In genomic region chr6:692356-692851, GRCh38 we compare ENCODE assay signal across 8 cellular contexts. TPM values are rescaled to one million over a fixed set of nuclear protein-coding genes. Genes with fewer than 3 reads are reported as not detected.
A peak's percentile ranks its signal among the peaks of the same experiment; 100 is the strongest.
DNase-seq lines count a peak whose midpoint lies in the region; ATAC-seq and TF ChIP-seq lines count a peak whose summit lies in the region.

No MANE protein-coding gene starts in this region.

- TF ChIP-seq POLR2A in NB4 (IDR thresholded peaks at IDR 0.05; ENCODE audit: extremely low read depth, insufficient read length): no peak

- H3K27ac Mint-ChIP-seq in central memory CD8-positive, alpha-beta T cell (ENCODE audit: low read depth): peak overlapping the region; percentile 85

- H3K4me3 ChIP-seq in NB4 (ENCODE audit: low read depth, low read length): peak overlapping the region; percentile 87
- H3K4me3 ChIP-seq in liver (ENCODE audit: low read depth in 1 of 3, low read length in 3 of 3): peak overlapping the region; percentile 93 to 96 (median 93)

- H3K36me3 ChIP-seq in liver (ENCODE audit: control insufficient read depth in 4 of 4, insufficient read depth in 3 of 4, low read depth in 1 of 4, low read length in 3 of 4): no peaks in the 10 kb centered on the region

- peaks cover 1% of the 10 kb centered on the region for H3K36me3 Mint-ChIP-seq in central memory CD8-positive, alpha-beta T cell (ENCODE audit: insufficient read depth)

- no peaks in the 10 kb centered on the region for H3K27me3 ChIP-seq in liver (ENCODE audit: control insufficient read depth in 4 of 4, insufficient read depth in 4 of 4, low read length in 3 of 4)

- no peak for TF ChIP-seq RAD21 in liver (IDR thresholded peaks at IDR 0.05)

- peak overlapping the region; percentile 90 for H3K4me3 Mint-ChIP-seq in central memory CD8-positive, alpha-beta T cell

- H3K9me3 ChIP-seq in liver (ENCODE audit: control insufficient read depth in 4 of 4, low read length in 3 of 4): no peaks in the 10 kb centered on the region

- TF ChIP-seq CTCF in NB4 (IDR thresholded peaks at IDR 0.05; ENCODE audit: low read depth, low read length): no peak
- no peak for TF ChIP-seq CTCF in liver (IDR thresholded peaks at IDR 0.05; ENCODE audit: low read depth, low read length, missing input control)

- H3K4me1 ChIP-seq in liver (ENCODE audit: control insufficient read depth in 4 of 4, insufficient read depth in 4 of 4, low read length in 3 of 4): peaks cover 2 to 14% (median 7%) of the 10 kb centered on the region in 4 donors

- no peaks in the 10 kb centered on the region for H3K9me3 Mint-ChIP-seq in central memory CD8-positive, alpha-beta T cell

- WGBS in liver: under 1% methylated on average over 45 of the region's 45 CpGs

- ATAC-seq in GM18502 (IDR thresholded peaks at IDR 0.05; ENCODE audit: poor library complexity, unreplicated experiment) (peak; percentile 83), HG02623 (IDR thresholded peaks at IDR 0.05; ENCODE audit: unreplicated experiment) (peak; percentile 65)
- ATAC-seq in central memory CD8-positive, alpha-beta T cell (replicated peaks; ENCODE audit: extremely low read depth, poor library complexity, severe bottlenecking): peak; percentile 87

- peak overlapping the region; percentile 61 to 68 for H3K27ac ChIP-seq in liver (ENCODE audit: low read depth in 1 of 2, low read length in 2 of 2)

- H3K27me3 Mint-ChIP-seq in central memory CD8-positive, alpha-beta T cell: no peaks in the 10 kb centered on the region

- H3K9ac ChIP-seq in liver (ENCODE audit: low read depth in 1 of 2, low read length in 2 of 2): peak overlapping the region; percentile 36 to 54

- DNase-seq in NB4 (ENCODE audit: low read depth) (peak; percentile 73), NCI-H1048 (lab: John Stamatoyannopoulos, UW) (no peak)
- DNase-seq in activated CD4-positive, CD25-positive, alpha-beta regulatory T cell treated with anti-CD3 and anti-CD28 coated beads, Interleukin-2, amount 50 U/mL, for 72 hours: peak; percentile 71
- DNase-seq in central memory CD8-positive, alpha-beta T cell (ENCODE audit: low spot score in 2 of 2): peak; percentile 55 to 65
- peak; percentile 61 to 62 for DNase-seq in stimulated activated CD4-positive, alpha-beta T cell treated with anti-CD3 and anti-CD28 coated beads, Interleukin-2, amount 100 ng/mL, for 48 hours

- H3K4me1 Mint-ChIP-seq in central memory CD8-positive, alpha-beta T cell: peaks cover 32% of the 10 kb centered on the region

TF ChIP-seq in liver, 16 proteins besides CTCF, POLR2A, EP300 and RAD21:
- TF ChIP-seq MAX (IDR thresholded peaks at IDR 0.05) (no peak), JUND (IDR thresholded peaks at IDR 0.05) (no peak), HNF4G (IDR thresholded peaks at IDR 0.05) (no peak), TAF1 (conservative IDR thresholded peaks at IDR 0.05) (no peak), FOXA2 (IDR thresholded peaks at IDR 0.05) (no peak), NR2F2 (IDR thresholded peaks at IDR 0.05) (no peak), REST (IDR thresholded peaks at IDR 0.05) (no peak), FOXA1 (IDR thresholded peaks at IDR 0.05) (no peak), RXRA (IDR thresholded peaks at IDR 0.05) (no peak), GABPA (IDR thresholded peaks at IDR 0.05 in 1 of 2, conservative IDR thresholded peaks at IDR 0.05 in 1 of 2) (no peak), EGR1 (IDR thresholded peaks at IDR 0.05; ENCODE audit: low read depth in 2 of 2) (no peak), HNF4A (conservative IDR thresholded peaks at IDR 0.05) (no peak), ZBTB33 (IDR thresholded peaks at IDR 0.05) (no peak), YY1 (IDR thresholded peaks at IDR 0.05) (no peak), SP1 (IDR thresholded peaks at IDR 0.05) (no peak)
- TF ChIP-seq, protein P1, sequence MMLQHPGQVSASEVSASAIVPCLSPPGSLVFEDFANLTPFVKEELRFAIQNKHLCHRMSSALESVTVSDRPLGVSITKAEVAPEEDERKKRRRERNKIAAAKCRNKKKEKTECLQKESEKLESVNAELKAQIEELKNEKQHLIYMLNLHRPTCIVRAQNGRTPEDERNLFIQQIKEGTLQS (IDR thresholded peaks at IDR 0.05): no peak

RNA-seq across cellular contexts. Expression of gene EXOC2, which starts 0.5 kb away (rescaled TPM):
- 10 to 100 TPM; 11.0 to 15.3 TPM for total RNA-seq in liver
- 1 to 10 TPM; 6.7 to 7.3 TPM for polyA plus RNA-seq in liver

RNA-seq across cellular contexts. Expression of gene HUS1B, which starts 35.5 kb away (rescaled TPM):
- 1 to 10 TPM in 1 of 2 donors, under 1 TPM in 1; 0.51 to 1.3 TPM for total RNA-seq in liver
- under 1 TPM in 1 of 2 donors, not detected in 1; 0.07 TPM for polyA plus RNA-seq in liver
